ENCODE assay signal across 11 cellular contexts in genomic region chr11:114354076-114354475, GRCh38. TPM values are rescaled to one million over a fixed set of nuclear protein-coding genes. Genes with fewer than 3 reads are reported as not detected.
DNase-seq lines count a peak whose midpoint lies in the region; ATAC-seq and TF ChIP-seq lines count a peak whose summit lies in the region.
"Had no signal": no experiment of that assay in that cellular context is flagged by ENCODE, and none has a peak within 500 bp of the region (broad histone marks: within the 10 kb centered on the region; RNA-seq: fewer than 3 reads in every experiment).

No MANE protein-coding gene starts in this region.

- ATAC-seq in foreskin keratinocyte (peak; percentile 94), thoracic aorta (ENCODE audit: insufficient number of reproducible peaks, low FRiP score, low read depth) (peak; percentile 60), HG03469 (IDR thresholded peaks at IDR 0.05; ENCODE audit: unreplicated experiment) (no peak), HG03175 (IDR thresholded peaks at IDR 0.05; ENCODE audit: unreplicated experiment) (no peak)

- no peaks in the 10 kb centered on the region for H3K27me3 ChIP-seq in foreskin keratinocyte
- no peaks in the 10 kb centered on the region for H3K27me3 ChIP-seq in thoracic aorta (replicated peaks; ENCODE audit: insufficient read depth)
- H3K27me3 ChIP-seq: spleen had no signal

- H3K9me3 ChIP-seq in thoracic aorta: no peaks in the 10 kb centered on the region
- H3K9me3 ChIP-seq: spleen had no signal

- POLR2A ChIA-PET in HEK293T (lab: Yijun Ruan, JAX): no interaction called here

- H3K4me1 ChIP-seq in foreskin keratinocyte: peaks cover 12% of the 10 kb centered on the region
- H3K4me1 ChIP-seq in thoracic aorta (ENCODE audit: control insufficient read depth in 1 of 2, low read depth in 2 of 2): no peaks in the 10 kb centered on the region
- H3K4me1 ChIP-seq: spleen had no signal

- DNase-seq in HEK293T (ENCODE audit: extremely low spot score) (no peak), amniotic epithelial cell (ENCODE audit: low read depth) (peak; percentile 96), foreskin keratinocyte (peak; percentile 95 to 98), thoracic aorta (ENCODE audit: low spot score) (no peak), NCI-H510A (lab: John Stamatoyannopoulos, UW) (no peak)
- DNase-seq: NCI-H187 treated with DMSO at 0.1 percent for 48 hours, spleen had no signal

- no peaks in the 10 kb centered on the region for H3K36me3 ChIP-seq in thoracic aorta
- H3K36me3 ChIP-seq: spleen had no signal

- H3K4me3 ChIP-seq in thoracic aorta: no peak overlapping the region
- H3K4me3 ChIP-seq: spleen had no signal

- TF ChIP-seq CTCF in foreskin keratinocyte (conservative IDR thresholded peaks at IDR 0.05) (no peak), thoracic aorta (IDR thresholded peaks at IDR 0.05) (no peak)

- CTCF ChIA-PET in HEK293T (lab: Yijun Ruan, JAX): no interaction called here

- no peak overlapping the region for H3K27ac ChIP-seq in foreskin keratinocyte
- H3K27ac ChIP-seq in thoracic aorta: no peak overlapping the region
- H3K27ac ChIP-seq: spleen, VCaP had no signal

TF ChIP-seq in HEK293T, 16 proteins besides CTCF, POLR2A, EP300 and RAD21:
- TF ChIP-seq CTBP1 (IDR thresholded peaks at IDR 0.05; ENCODE audit: borderline replicate concordance) (no peak), LEF1 (IDR thresholded peaks at IDR 0.05; ENCODE audit: borderline replicate concordance) (no peak), PKNOX1 (IDR thresholded peaks at IDR 0.05) (peak; percentile 85)

RNA-seq across cellular contexts. Expression of gene C11orf71, which starts 46.2 kb away (rescaled TPM):
- total RNA-seq in foreskin keratinocyte (1.2 and 1.3 TPM in 2 replicates), thoracic aorta (1 to 10 TPM; 2.9 to 4.1 TPM)
- 1.8 and 2.4 TPM in 2 replicates for polyA plus RNA-seq in foreskin keratinocyte

RNA-seq across cellular contexts. Expression of gene RBM7, which starts 46.4 kb away (rescaled TPM):
- 27.1 and 27.3 TPM in 2 replicates for total RNA-seq in foreskin keratinocyte
- polyA plus RNA-seq in foreskin keratinocyte: 13.7 and 16.2 TPM in 2 replicates
- 10 to 100 TPM; 10.0 to 39.4 TPM for total RNA-seq in thoracic aorta

RNA-seq across cellular contexts. Expression of gene NNMT, which starts 57.9 kb away (rescaled TPM):
- total RNA-seq in foreskin keratinocyte (not detected in 2 replicates), thoracic aorta (1,000 to 10,000 TPM in 1 of 2 donors, 100 to 1,000 TPM in 1; 583 to 1,213 TPM)
- not detected in 2 replicates for polyA plus RNA-seq in foreskin keratinocyte
- total RNA-seq: OCI-LY7 had no signal

Comparison
In these comparisons a context has a peak if more than half of its experiments do, and no peak if none do; other contexts are left out.
1. DNase-seq: peak in amniotic epithelial cell (single experiment) and foreskin keratinocyte (2 of 2); none in HEK293T (single experiment), thoracic aorta (single experiment) and NCI-H510A (single experiment).
2. ATAC-seq: peak in foreskin keratinocyte (single experiment) and thoracic aorta (single experiment); none in HG03469 (single experiment) and HG03175 (single experiment).
3. RNA of gene NNMT, which starts 57.9 kb away (total RNA-seq): 583 to 1,213 TPM in thoracic aorta; not detected in foreskin keratinocyte; every median in the first group is over 100 times any median in the second.